Comparison of ENCODE assay signal across 23 cellular contexts in the genomic region with DNA sequence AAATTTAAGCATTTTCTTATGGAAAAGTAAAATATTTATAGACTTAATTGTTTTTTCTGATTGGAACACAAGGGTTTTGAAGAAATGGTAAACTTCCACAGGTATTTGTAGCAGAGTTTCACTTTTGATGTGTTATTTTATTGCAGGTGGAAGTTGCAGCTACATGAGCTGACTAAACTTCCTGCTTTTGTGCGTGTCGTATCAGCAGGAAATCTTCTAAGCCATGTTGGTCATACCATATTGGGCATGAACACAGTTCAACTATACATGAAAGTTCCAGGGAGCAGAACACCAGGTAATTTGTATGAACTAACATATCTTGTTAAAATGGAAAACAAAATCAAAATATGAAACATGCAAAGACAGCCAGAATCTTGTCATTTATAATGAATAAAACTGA.
DNase-seq lines count a peak whose midpoint lies in the region; ATAC-seq, FAIRE-seq and TF ChIP-seq lines count a peak whose summit lies in the region.
"Had no signal": no experiment of that assay in that cellular context is flagged by ENCODE, and none has a peak within 500 bp of the region (broad histone marks: within the 10 kb centered on the region; RNA-seq: fewer than 3 reads in every experiment).

No MANE protein-coding gene starts in this region.

- H3K9me3 Mint-ChIP-seq in CD4-positive, alpha-beta T cell, result no peaks in the 10 kb centered on the region
- H3K9me3 Mint-ChIP-seq in T-helper 2 cell treated with Interferon-gamma antibody and Interleukin-4, amounts not matched to agents 5 μg/mL and 100 μg/mL, for 36 hours, result no peaks in the 10 kb centered on the region
- H3K9me3 Mint-ChIP-seq: HFFc6, neural progenitor cell had no signal

- H3K27ac ChIP-seq in CD4-positive, alpha-beta T cell (ENCODE audit: low read depth, low read length), result no peak overlapping the region
- H3K27ac ChIP-seq: esophagus muscularis mucosa, gastrocnemius medialis, neural progenitor cell, prostate gland, thoracic aorta, vagina had no signal

- H3K4me3 Mint-ChIP-seq in CD4-positive, alpha-beta T cell, result no peak overlapping the region
- H3K4me3 Mint-ChIP-seq in T-helper 2 cell treated with Interferon-gamma antibody and Interleukin-4, amounts not matched to agents 5 μg/mL and 100 μg/mL, for 36 hours, result no peak overlapping the region
- H3K4me3 Mint-ChIP-seq: HFFc6, neural progenitor cell had no signal

- no peak for DNase-seq in CD4-positive, alpha-beta T cell
- no peak for DNase-seq in GM12891 (ENCODE audit: insufficient read length, low spot score)
- DNase-seq in T-helper 2 cell treated with Interferon-gamma antibody and Interleukin-4, amounts not matched to agents 5 μg/mL and 100 μg/mL, for 36 hours (ENCODE audit: low spot score), result no peak
- peak; percentile 17 for DNase-seq in iris pigment epithelial cell (ENCODE audit: low read depth)
- DNase-seq in NCI-H1417 treated with DMSO at 0.1 percent for 48 hours (lab: John Stamatoyannopoulos, UW), result no peak
- no peak for DNase-seq in UCSD-AML1 (lab: John Stamatoyannopoulos, UW; ENCODE audit: unreplicated experiment)
- DNase-seq: activated naive CD4-positive, alpha-beta T cell treated with anti-CD3 and anti-CD28 coated beads, Interleukin-2, amount 50 U/mL, for 16 hours; DMS53; effector CD8-positive, alpha-beta T cell; gastrocnemius medialis; HFFc6; NCI-H1105 treated with DMSO at 0.1 percent for 48 hours; NCI-H2081 treated with DMSO at 0.1 percent for 48 hours; NK-92 treated with Interleukin-12 subunit alpha and Interleukin-12 subunit beta, amount 100 ng/mL, for 24 hours; stimulated activated CD4-positive, alpha-beta T cell treated with anti-CD3 and anti-CD28 coated beads, Interleukin-2, amount 100 ng/mL, for 48 hours had no signal

- ATAC-seq in CD4-positive, alpha-beta T cell (ENCODE audit: poor library complexity), result peak; percentile 54
- no peak for ATAC-seq in HG02884 (IDR thresholded peaks at IDR 0.05; ENCODE audit: unreplicated experiment)
- ATAC-seq: gastrocnemius medialis, Panc1 had no signal

- POLR2A ChIA-PET in CD4-positive, alpha-beta T cell (lab: Charles Lee), result no interaction called here

- FAIRE-seq in GM12891 (lab: Jason Lieb, UNC), result peak; percentile 91
- FAIRE-seq: keratinocyte had no signal

- H3K9me3 ChIP-seq in CD4-positive, alpha-beta T cell (ENCODE audit: control insufficient read depth, low read length), result no peaks in the 10 kb centered on the region
- H3K9me3 ChIP-seq: esophagus muscularis mucosa, gastrocnemius medialis, prostate gland, thoracic aorta, vagina had no signal

- H3K27me3 ChIP-seq in CD4-positive, alpha-beta T cell (ENCODE audit: control insufficient read depth, insufficient read depth, low read length), result no peaks in the 10 kb centered on the region
- H3K27me3 ChIP-seq: esophagus muscularis mucosa, gastrocnemius medialis, neural progenitor cell, vagina had no signal

- no peak overlapping the region for H3K27ac Mint-ChIP-seq in CD4-positive, alpha-beta T cell
- H3K27ac Mint-ChIP-seq in T-helper 2 cell treated with Interferon-gamma antibody and Interleukin-4, amounts not matched to agents 5 μg/mL and 100 μg/mL, for 36 hours, result peak overlapping the region; percentile 57
- H3K27ac Mint-ChIP-seq: HFFc6, neural progenitor cell had no signal

- TF ChIP-seq CTCF in CD4-positive, alpha-beta T cell (IDR thresholded peaks at IDR 0.05), result no peak

- TF ChIP-seq POLR2A in GM12891 (IDR thresholded peaks at IDR 0.05; ENCODE audit: low read depth, low read length), result no peak

- H3K27me3 Mint-ChIP-seq in CD4-positive, alpha-beta T cell, result no peaks in the 10 kb centered on the region
- no peaks in the 10 kb centered on the region for H3K27me3 Mint-ChIP-seq in T-helper 2 cell treated with Interferon-gamma antibody and Interleukin-4, amounts not matched to agents 5 μg/mL and 100 μg/mL, for 36 hours (ENCODE audit: low read depth)

- intact Hi-C loops in CD4-positive, alpha-beta T cell (cut with DNase I, micrococcal nuclease), result loop anchor here in 1 of 2 experiments (10.0 kb wide), 1 partner anchor 1129 kb away; no protein-coding TSS in a partner anchor

- CTCF ChIA-PET in CD4-positive, alpha-beta T cell (lab: Charles Lee), result no interaction called here

- H3K4me1 Mint-ChIP-seq in CD4-positive, alpha-beta T cell (ENCODE audit: low read depth), result peaks cover 15% of the 10 kb centered on the region
- peaks cover 8% of the 10 kb centered on the region for H3K4me1 Mint-ChIP-seq in T-helper 2 cell treated with Interferon-gamma antibody and Interleukin-4, amounts not matched to agents 5 μg/mL and 100 μg/mL, for 36 hours (ENCODE audit: low read depth)
- H3K4me1 Mint-ChIP-seq: neural progenitor cell had no signal

- H3K36me3 Mint-ChIP-seq in CD4-positive, alpha-beta T cell (ENCODE audit: low read depth), result peaks cover 61% of the 10 kb centered on the region
- peaks cover 36% of the 10 kb centered on the region for H3K36me3 Mint-ChIP-seq in T-helper 2 cell treated with Interferon-gamma antibody and Interleukin-4, amounts not matched to agents 5 μg/mL and 100 μg/mL, for 36 hours (ENCODE audit: low read depth)

TF ChIP-seq in GM12891, 5 proteins besides CTCF, POLR2A, EP300 and RAD21:
- TF ChIP-seq SPI1 (IDR thresholded peaks at IDR 0.05; ENCODE audit: low read depth, low read length) (no peak), POU2F2 (IDR thresholded peaks at IDR 0.05; ENCODE audit: low read depth, low read length) (no peak), PAX5 (IDR thresholded peaks at IDR 0.05; ENCODE audit: insufficient read depth, low read length, severe bottlenecking) (no peak), POLR2AphosphoS5 (IDR thresholded peaks at IDR 0.05; ENCODE audit: low read depth, low read length) (no peak)
